In the genomic region with DNA sequence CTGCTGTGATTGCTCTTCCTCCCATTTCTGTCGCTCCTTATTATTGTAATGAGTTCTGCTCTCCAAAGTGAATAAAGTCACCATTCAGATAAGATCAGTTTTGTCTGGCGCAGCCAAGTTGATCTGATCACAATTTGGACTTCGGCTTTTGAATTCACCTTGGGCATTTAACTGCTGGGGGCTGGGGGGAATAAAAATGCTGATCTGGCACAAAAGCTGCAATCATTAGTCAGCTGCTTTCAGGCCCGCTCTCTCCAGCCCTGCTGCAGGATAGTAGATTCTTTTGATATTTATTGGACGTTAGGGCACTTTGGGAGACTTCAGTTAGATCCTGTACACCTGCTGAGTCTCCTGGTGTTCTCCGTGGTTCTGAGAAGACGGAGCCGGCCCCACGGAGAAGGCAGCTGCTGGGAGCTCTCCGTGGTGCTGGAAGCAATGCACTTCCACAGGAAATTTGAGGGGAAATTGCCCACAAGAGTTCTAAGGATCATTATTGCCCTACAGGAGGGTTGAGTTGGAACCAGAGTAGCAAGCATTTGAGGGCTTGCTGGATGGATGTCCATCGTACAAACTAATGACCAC, we compare ENCODE assay signal across 1 cellular context.
TF ChIP-seq lines count a peak whose summit lies in the region.

No MANE protein-coding gene starts in this region.

TF ChIP-seq in HepG2, 621 proteins besides CTCF, POLR2A, EP300 and RAD21:
- TF ChIP-seq MIER2 (CRISPR knock-in tag; IDR thresholded peaks at IDR 0.05) (peak; percentile 94), KLF16 (CRISPR knock-in tag; IDR thresholded peaks at IDR 0.05) (0 out of 4 replicates have a peak, but pooled peaks of 1 of the 2 experiments have one; percentile 22), MAFK (conservative IDR thresholded peaks at IDR 0.05 in 1 of 2, IDR thresholded peaks at IDR 0.05 in 1 of 2; ENCODE audit: low read length in 2 of 2) (peak; percentile 94 to 97), FOXK2 (IDR thresholded peaks at IDR 0.05) (no peak), MAFF (IDR thresholded peaks at IDR 0.05; ENCODE audit: low read depth, low read length) (peak; percentile 95), ZNF788 (CRISPR knock-in tag; IDR thresholded peaks at IDR 0.05; ENCODE audit: borderline replicate concordance) (no peak)
- TF ChIP-seq, protein P1, sequence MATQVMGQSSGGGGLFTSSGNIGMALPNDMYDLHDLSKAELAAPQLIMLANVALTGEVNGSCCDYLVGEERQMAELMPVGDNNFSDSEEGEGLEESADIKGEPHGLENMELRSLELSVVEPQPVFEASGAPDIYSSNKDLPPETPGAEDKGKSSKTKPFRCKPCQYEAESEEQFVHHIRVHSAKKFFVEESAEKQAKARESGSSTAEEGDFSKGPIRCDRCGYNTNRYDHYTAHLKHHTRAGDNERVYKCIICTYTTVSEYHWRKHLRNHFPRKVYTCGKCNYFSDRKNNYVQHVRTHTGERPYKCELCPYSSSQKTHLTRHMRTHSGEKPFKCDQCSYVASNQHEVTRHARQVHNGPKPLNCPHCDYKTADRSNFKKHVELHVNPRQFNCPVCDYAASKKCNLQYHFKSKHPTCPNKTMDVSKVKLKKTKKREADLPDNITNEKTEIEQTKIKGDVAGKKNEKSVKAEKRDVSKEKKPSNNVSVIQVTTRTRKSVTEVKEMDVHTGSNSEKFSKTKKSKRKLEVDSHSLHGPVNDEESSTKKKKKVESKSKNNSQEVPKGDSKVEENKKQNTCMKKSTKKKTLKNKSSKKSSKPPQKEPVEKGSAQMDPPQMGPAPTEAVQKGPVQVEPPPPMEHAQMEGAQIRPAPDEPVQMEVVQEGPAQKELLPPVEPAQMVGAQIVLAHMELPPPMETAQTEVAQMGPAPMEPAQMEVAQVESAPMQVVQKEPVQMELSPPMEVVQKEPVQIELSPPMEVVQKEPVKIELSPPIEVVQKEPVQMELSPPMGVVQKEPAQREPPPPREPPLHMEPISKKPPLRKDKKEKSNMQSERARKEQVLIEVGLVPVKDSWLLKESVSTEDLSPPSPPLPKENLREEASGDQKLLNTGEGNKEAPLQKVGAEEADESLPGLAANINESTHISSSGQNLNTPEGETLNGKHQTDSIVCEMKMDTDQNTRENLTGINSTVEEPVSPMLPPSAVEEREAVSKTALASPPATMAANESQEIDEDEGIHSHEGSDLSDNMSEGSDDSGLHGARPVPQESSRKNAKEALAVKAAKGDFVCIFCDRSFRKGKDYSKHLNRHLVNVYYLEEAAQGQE (IDR thresholded peaks at IDR 0.05; ENCODE audit: borderline replicate concordance in 1 of 2, low read depth in 1 of 2, low read length in 2 of 2): peak; percentile 68 to 94
